12 cellular contexts compared by ENCODE assay signal in genomic region chr6:67501738-67502137, GRCh38.
"Had no signal": no experiment of that assay in that cellular context is flagged by ENCODE, and none has a peak within 500 bp of the region (broad histone marks: within the 10 kb centered on the region; RNA-seq: fewer than 3 reads in every experiment).

No MANE protein-coding gene starts in this region.

- H3K4me3 ChIP-seq: ascending aorta, cardiac muscle cell, esophagus muscularis mucosa, gastrocnemius medialis, transverse colon had no signal

- H3K4me3 Mint-ChIP-seq: activated CD8-positive, alpha-beta T cell treated with anti-CD3 and anti-CD28 coated beads, Interleukin-2, amount 10 ng/mL, durations not matched to agents 7 days and 5 days; stimulated activated naive B cell treated with anti-CD40 and anti-IgM and Interleukin-4, amounts not matched to agents 10 μg/mL and 1 μg/mL and 100 μg/mL, for 72 hours had no signal

- H3K4me1 Mint-ChIP-seq: stimulated activated naive B cell treated with anti-CD40 and anti-IgM and Interleukin-4, amounts not matched to agents 10 μg/mL and 1 μg/mL and 100 μg/mL, for 72 hours had no signal

- H3K27ac Mint-ChIP-seq: activated CD8-positive, alpha-beta T cell treated with anti-CD3 and anti-CD28 coated beads, Interleukin-2, amount 10 ng/mL, durations not matched to agents 7 days and 5 days; stimulated activated naive B cell treated with anti-CD40 and anti-IgM and Interleukin-4, amounts not matched to agents 10 μg/mL and 1 μg/mL and 100 μg/mL, for 72 hours had no signal

- H3K27me3 ChIP-seq: ascending aorta, cardiac muscle cell, esophagus muscularis mucosa, gastrocnemius medialis, transverse colon had no signal

- H3K36me3 Mint-ChIP-seq: stimulated activated naive B cell treated with anti-CD40 and anti-IgM and Interleukin-4, amounts not matched to agents 10 μg/mL and 1 μg/mL and 100 μg/mL, for 72 hours had no signal

- H3K27ac ChIP-seq: ascending aorta, cardiac muscle cell, esophagus muscularis mucosa, gastrocnemius medialis, transverse colon had no signal

- H3K9me3 ChIP-seq: ascending aorta, esophagus muscularis mucosa, gastrocnemius medialis, transverse colon had no signal

- ATAC-seq: activated CD8-positive, alpha-beta T cell treated with anti-CD3 and anti-CD28 coated beads, Interleukin-2, amount 10 ng/mL, durations not matched to agents 7 days and 5 days; gastrocnemius medialis; stimulated activated naive B cell treated with anti-CD40 and anti-IgM and Interleukin-4, amounts not matched to agents 10 μg/mL and 1 μg/mL and 100 μg/mL, for 72 hours had no signal

- DNase-seq: activated CD4-positive, alpha-beta T cell treated with anti-CD3 and anti-CD28 coated beads for 48 hours; activated CD8-positive, alpha-beta memory T cell treated with anti-CD3 and anti-CD28 coated beads, Interleukin-2, amount 50 U/mL, for 48 hours; activated CD8-positive, alpha-beta T cell treated with anti-CD3 and anti-CD28 coated beads, Interleukin-2, amount 10 ng/mL, durations not matched to agents 7 days and 5 days; gastrocnemius medialis; kidney; posterior cingulate gyrus; small intestine; stimulated activated naive B cell treated with anti-CD40 and anti-IgM and Interleukin-4, amounts not matched to agents 10 μg/mL and 1 μg/mL and 100 μg/mL, for 72 hours; transverse colon had no signal

- H3K36me3 ChIP-seq: ascending aorta, cardiac muscle cell, esophagus muscularis mucosa, gastrocnemius medialis, transverse colon had no signal

- H3K27me3 Mint-ChIP-seq: stimulated activated naive B cell treated with anti-CD40 and anti-IgM and Interleukin-4, amounts not matched to agents 10 μg/mL and 1 μg/mL and 100 μg/mL, for 72 hours had no signal

- H3K4me1 ChIP-seq: ascending aorta, esophagus muscularis mucosa, gastrocnemius medialis, transverse colon had no signal
